In the genomic region with DNA sequence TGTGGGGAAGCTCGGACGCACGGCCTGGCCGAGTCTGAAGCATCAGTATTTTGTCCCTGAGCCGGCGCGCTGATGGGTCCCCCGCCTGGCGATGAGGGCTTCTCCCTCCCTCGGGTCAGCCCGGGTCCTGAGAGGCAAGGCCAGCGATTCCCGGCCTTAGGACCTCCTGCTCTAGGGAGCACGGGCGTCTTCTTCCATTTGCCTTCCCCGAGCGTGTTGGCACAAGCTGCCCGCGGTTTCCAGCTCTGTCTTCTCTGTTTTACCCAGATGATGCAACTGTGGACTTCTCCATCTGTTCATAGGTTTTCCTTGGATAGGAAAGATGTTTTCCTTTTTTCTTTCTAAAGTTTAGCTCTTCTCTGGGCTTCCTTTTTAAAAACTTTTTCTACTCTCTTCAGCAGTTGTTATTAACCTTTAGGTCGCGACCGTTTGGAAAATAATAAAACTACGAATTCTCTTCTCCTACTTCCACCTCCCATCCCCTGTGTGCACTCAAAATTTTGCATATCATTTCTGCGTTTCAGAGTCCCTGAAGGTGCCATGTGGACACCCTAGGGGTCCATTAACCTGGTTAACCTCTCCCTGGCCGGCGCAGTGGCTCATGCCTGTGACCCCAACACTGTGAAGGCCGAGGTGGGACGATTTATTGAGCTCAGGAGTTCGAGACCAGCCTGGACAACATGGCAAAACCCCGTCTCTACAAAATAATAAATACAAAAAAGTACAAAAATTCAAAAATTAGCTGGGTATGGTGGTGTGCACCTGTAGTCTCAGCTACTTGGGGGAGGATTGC, we compare ENCODE assay signal across 2 cellular contexts.
TF ChIP-seq lines count a peak whose summit lies in the region.

No MANE protein-coding gene starts in this region.

TF ChIP-seq in GM12878, 131 proteins besides CTCF, POLR2A, EP300 and RAD21:
- TF ChIP-seq IKZF1 (conservative IDR thresholded peaks at IDR 0.05) (0 out of 2 replicates have a peak, but pooled peaks have one; percentile 3), RBBP5 (conservative IDR thresholded peaks at IDR 0.05) (no peak), RUNX3 (IDR thresholded peaks at IDR 0.05; ENCODE audit: low read length) (peak; percentile 1; the same call in 1 of the 2 replicates), SPI1 (IDR thresholded peaks at IDR 0.05; ENCODE audit: borderline replicate concordance, insufficient read depth, low read depth, low read length) (peak; percentile 1; the same call in 1 of the 2 replicates), YY1 (IDR thresholded peaks at IDR 0.05; ENCODE audit: low read depth, low read length) (no peak), NR2F1 (conservative IDR thresholded peaks at IDR 0.05) (0 out of 2 replicates have a peak, but pooled peaks have one; percentile 2), PKNOX1 (IDR thresholded peaks at IDR 0.05) (no peak), KLF5 (IDR thresholded peaks at IDR 0.05; ENCODE audit: partially characterized antibody) (no peak), HDGF (IDR thresholded peaks at IDR 0.05) (no peak)

TF ChIP-seq in liver, 16 proteins besides CTCF, POLR2A, EP300 and RAD21:
- TF ChIP-seq FOXA2 (IDR thresholded peaks at IDR 0.05), result no peak
- no peak for TF ChIP-seq TAF1 (conservative IDR thresholded peaks at IDR 0.05)
- no peak for TF ChIP-seq EGR1 (IDR thresholded peaks at IDR 0.05; ENCODE audit: low read depth in 2 of 2)
- TF ChIP-seq ATF3 (IDR thresholded peaks at IDR 0.05), result peak; percentile 73
- TF ChIP-seq JUND (IDR thresholded peaks at IDR 0.05), result peak in 1 of 2 donors; percentile 3
- TF ChIP-seq RXRA (IDR thresholded peaks at IDR 0.05), result no peak
- no peak for TF ChIP-seq HNF4G (IDR thresholded peaks at IDR 0.05)
- TF ChIP-seq MAX (IDR thresholded peaks at IDR 0.05), result no peak
- no peak for TF ChIP-seq FOXA1 (IDR thresholded peaks at IDR 0.05)
TF ChIP-seq in liver: peak in this region for 2.
